In the genomic region with DNA sequence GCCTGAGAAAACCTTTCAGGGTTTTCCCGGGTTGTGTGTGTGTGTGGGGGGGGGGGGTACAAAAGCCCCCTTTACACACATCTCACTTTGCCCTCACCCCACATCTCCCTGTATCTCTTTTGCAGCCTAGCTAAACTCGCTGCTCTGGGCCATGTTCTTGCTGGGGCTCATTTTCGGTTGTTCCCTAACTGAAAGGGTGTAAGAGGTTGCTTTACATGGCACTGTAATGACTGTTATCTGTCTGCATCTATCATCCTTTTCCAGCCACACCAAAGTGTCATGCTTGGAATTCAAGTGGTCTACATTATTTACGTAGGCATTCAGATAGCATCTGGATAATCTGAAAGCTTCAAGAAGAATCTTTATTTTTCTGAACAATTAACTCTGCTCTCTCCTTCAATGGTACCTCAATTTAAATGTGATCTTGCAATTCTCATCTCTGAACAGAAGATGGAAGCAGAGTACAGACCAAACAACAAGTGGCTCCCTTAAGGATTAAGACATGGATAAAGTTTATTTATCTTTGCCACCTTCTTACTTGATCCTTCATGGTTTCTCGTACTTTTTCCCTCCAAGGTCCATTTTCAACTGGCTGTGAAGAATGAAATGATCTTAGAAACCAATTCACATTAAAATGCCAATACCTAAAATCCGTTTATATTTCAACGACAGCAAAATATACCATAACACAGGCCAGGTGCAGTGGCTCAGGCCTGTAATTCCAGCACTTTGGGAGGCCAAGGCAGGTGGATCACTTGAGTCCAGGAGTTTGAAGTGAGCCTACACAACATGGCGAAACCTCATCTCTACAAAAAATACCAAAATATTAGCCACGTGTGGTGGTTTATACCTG, we compare ENCODE assay signal across 8 cellular contexts. TPM values are rescaled to one million over a fixed set of nuclear protein-coding genes. Genes with fewer than 3 reads are reported as not detected.
DNase-seq lines count a peak whose midpoint lies in the region; ATAC-seq, FAIRE-seq and TF ChIP-seq lines count a peak whose summit lies in the region.

No MANE protein-coding gene starts in this region.

- H3K4me2 ChIP-seq in OCI-LY3 (ENCODE audit: low read length), result peak overlapping the region; percentile 28

- H3K27me3 ChIP-seq in OCI-LY3 (ENCODE audit: low read depth, low read length), result peaks cover 15% of the 10 kb centered on the region

- DNase-seq in NCI-H1694 treated with DMSO at 0.1 percent for 48 hours (lab: John Stamatoyannopoulos, UW), result peak; percentile 10
- no peak for DNase-seq in NCI-H1694 (lab: John Stamatoyannopoulos, UW)
- peak; percentile 46 for DNase-seq in midbrain (lab: John Stamatoyannopoulos, UW)
- no peak for DNase-seq in activated naive CD8-positive, alpha-beta T cell treated with anti-CD3 and anti-CD28 coated beads for 36 hours

- peaks cover 2% of the 10 kb centered on the region for H3K9me3 Mint-ChIP-seq in activated naive CD8-positive, alpha-beta T cell treated with anti-CD3 and anti-CD28 coated beads for 36 hours

- H3K79me2 ChIP-seq in OCI-LY3 (ENCODE audit: low read length), result no peaks in the 10 kb centered on the region

- FAIRE-seq in endometrium (lab: Jason Lieb, UNC), result peak; percentile 95

- ATAC-seq in HG02798 (IDR thresholded peaks at IDR 0.05; ENCODE audit: poor library complexity, unreplicated experiment), result peak; percentile 60
- ATAC-seq in HG02973 (IDR thresholded peaks at IDR 0.05; ENCODE audit: unreplicated experiment), result no peak

- no peaks in the 10 kb centered on the region for H3K36me3 ChIP-seq in OCI-LY3 (replicated peaks; ENCODE audit: low read depth, low read length)

- no peak overlapping the region for H3K27ac Mint-ChIP-seq in activated naive CD8-positive, alpha-beta T cell treated with anti-CD3 and anti-CD28 coated beads for 36 hours

- no peak overlapping the region for H3K27ac ChIP-seq in OCI-LY3 (ENCODE audit: low read length)

- peak; percentile 95 for TF ChIP-seq CTCF in OCI-LY3 (IDR thresholded peaks at IDR 0.05; ENCODE audit: low read depth, low read length)

- no peaks in the 10 kb centered on the region for H3K36me3 Mint-ChIP-seq in activated naive CD8-positive, alpha-beta T cell treated with anti-CD3 and anti-CD28 coated beads for 36 hours

- H3K4me1 Mint-ChIP-seq in activated naive CD8-positive, alpha-beta T cell treated with anti-CD3 and anti-CD28 coated beads for 36 hours, result no peaks in the 10 kb centered on the region

- H2AFZ ChIP-seq in OCI-LY3 (ENCODE audit: low read depth, low read length), result peak overlapping the region; percentile 79

- H3K27me3 Mint-ChIP-seq in activated naive CD8-positive, alpha-beta T cell treated with anti-CD3 and anti-CD28 coated beads for 36 hours, result no peaks in the 10 kb centered on the region

- H3K9me3 ChIP-seq in OCI-LY3 (ENCODE audit: insufficient read depth, low read length), result no peaks in the 10 kb centered on the region

- peaks cover 5% of the 10 kb centered on the region; the same call in 1 of the 2 replicates for H3K4me1 ChIP-seq in OCI-LY3 (ENCODE audit: low read length)

- no peak overlapping the region for H3K4me3 Mint-ChIP-seq in activated naive CD8-positive, alpha-beta T cell treated with anti-CD3 and anti-CD28 coated beads for 36 hours

- H3K4me3 ChIP-seq in OCI-LY3 (ENCODE audit: low read length), result no peak overlapping the region

- H3K9ac ChIP-seq in OCI-LY3 (ENCODE audit: low read length), result no peak overlapping the region

- H4K20me1 ChIP-seq in OCI-LY3 (ENCODE audit: insufficient read depth, low read length), result no peaks in the 10 kb centered on the region

RNA-seq across cellular contexts. Expression of gene DCLK3, which starts 34.9 kb away (rescaled TPM):
- total RNA-seq in activated naive CD8-positive, alpha-beta T cell treated with anti-CD3 and anti-CD28 coated beads for 36 hours, result under 1 TPM; 0.10 to 0.72 TPM

Comparison
In these comparisons a context has a peak if more than half of its experiments do, and no peak if none do; other contexts are left out.
1. DNase-seq: peak in NCI-H1694 treated with DMSO at 0.1 percent for 48 hours (single experiment) and midbrain (single experiment); none in NCI-H1694 (single experiment) and activated naive CD8-positive, alpha-beta T cell treated with anti-CD3 and anti-CD28 coated beads for 36 hours (single experiment).